10 cellular contexts compared by ENCODE assay signal in genomic region chr1:14742181-14742980, GRCh38.
DNase-seq lines count a peak whose midpoint lies in the region; ATAC-seq lines count a peak whose summit lies in the region.
"Had no signal": no experiment of that assay in that cellular context is flagged by ENCODE, and none has a peak within 500 bp of the region (broad histone marks: within the 10 kb centered on the region; RNA-seq: fewer than 3 reads in every experiment).

No MANE protein-coding gene starts in this region.

- 43% methylated on average over 9 of the region's 9 CpGs for WGBS in HUES64

- peak overlapping the region; percentile 90 for H3K27ac ChIP-seq in HUES64 (ENCODE audit: low read depth, low read length)

- no peaks in the 10 kb centered on the region; the same call in 1 of the 2 replicates for H3K27me3 ChIP-seq in HUES64 (ENCODE audit: insufficient read depth, low read length)

- no peak overlapping the region for H3K27ac Mint-ChIP-seq in activated T-helper 17 cell treated with anti-CD3 and anti-CD28 coated beads, Interleukin-2, amount 50 U/mL, for 72 hours
- H3K27ac Mint-ChIP-seq: activated CD4-positive, alpha-beta T cell treated with anti-CD3 and anti-CD28 coated beads for 36 hours had no signal

- DNase-seq in AG20443 (ENCODE audit: low spot score) (peak; percentile 89), kidney glomerular epithelial cell (lab: John Stamatoyannopoulos, UW) (peak; percentile 98), NCI-H1105 treated with DMSO at 0.1 percent for 48 hours (lab: John Stamatoyannopoulos, UW) (no peak), SKM-1 treated with dmso at 0.1 percent for 144 hours (lab: John Stamatoyannopoulos, UW; ENCODE audit: unreplicated experiment) (no peak), GM19238 (ENCODE audit: insufficient read length, low spot score) (no peak)
- DNase-seq: activated CD4-positive, alpha-beta T cell treated with anti-CD3 and anti-CD28 coated beads for 36 hours; erythroblast had no signal

- peak overlapping the region; percentile 61; the same call in 1 of the 2 replicates for H3K9ac ChIP-seq in HUES64 (ENCODE audit: low read depth, low read length)

- peaks cover 24% of the 10 kb centered on the region for H3K27me3 Mint-ChIP-seq in activated T-helper 17 cell treated with anti-CD3 and anti-CD28 coated beads, Interleukin-2, amount 50 U/mL, for 72 hours

- H3K9me3 ChIP-seq in HUES64 (ENCODE audit: insufficient read depth, low read depth, low read length), result no peaks in the 10 kb centered on the region

- H3K4me1 Mint-ChIP-seq in activated T-helper 17 cell treated with anti-CD3 and anti-CD28 coated beads, Interleukin-2, amount 50 U/mL, for 72 hours, result no peaks in the 10 kb centered on the region
- H3K4me1 Mint-ChIP-seq: activated CD4-positive, alpha-beta T cell treated with anti-CD3 and anti-CD28 coated beads for 36 hours had no signal

- peaks cover 58% of the 10 kb centered on the region for H3K4me1 ChIP-seq in HUES64 (ENCODE audit: insufficient read depth, low read length)

- peak; percentile 60 for ATAC-seq in activated T-helper 17 cell treated with anti-CD3 and anti-CD28 coated beads, Interleukin-2, amount 50 U/mL, for 72 hours (replicated peaks)
- ATAC-seq in GM21786 (IDR thresholded peaks at IDR 0.05; ENCODE audit: unreplicated experiment), result no peak
- ATAC-seq: activated CD4-positive, alpha-beta T cell treated with anti-CD3 and anti-CD28 coated beads for 36 hours had no signal

- H3K9me3 Mint-ChIP-seq in activated T-helper 17 cell treated with anti-CD3 and anti-CD28 coated beads, Interleukin-2, amount 50 U/mL, for 72 hours, result no peaks in the 10 kb centered on the region

- no peak overlapping the region for H3K4me3 ChIP-seq in HUES64 (ENCODE audit: low read length)

- no peaks in the 10 kb centered on the region for H3K36me3 Mint-ChIP-seq in activated T-helper 17 cell treated with anti-CD3 and anti-CD28 coated beads, Interleukin-2, amount 50 U/mL, for 72 hours (ENCODE audit: low read depth)

- no peak overlapping the region for H3K4me3 Mint-ChIP-seq in activated T-helper 17 cell treated with anti-CD3 and anti-CD28 coated beads, Interleukin-2, amount 50 U/mL, for 72 hours
- H3K4me3 Mint-ChIP-seq: activated CD4-positive, alpha-beta T cell treated with anti-CD3 and anti-CD28 coated beads for 36 hours had no signal

- H3K36me3 ChIP-seq in HUES64 (ENCODE audit: insufficient read depth, low read length), result no peaks in the 10 kb centered on the region

Comparison
In these comparisons a context has a peak if more than half of its experiments do, and no peak if none do; other contexts are left out.
1. DNase-seq: peak in AG20443 (single experiment) and kidney glomerular epithelial cell (single experiment); none in NCI-H1105 treated with DMSO at 0.1 percent for 48 hours (single experiment), SKM-1 treated with dmso at 0.1 percent for 144 hours (single experiment) and GM19238 (single experiment).